1 cellular context compared by ENCODE assay signal in the genomic region with DNA sequence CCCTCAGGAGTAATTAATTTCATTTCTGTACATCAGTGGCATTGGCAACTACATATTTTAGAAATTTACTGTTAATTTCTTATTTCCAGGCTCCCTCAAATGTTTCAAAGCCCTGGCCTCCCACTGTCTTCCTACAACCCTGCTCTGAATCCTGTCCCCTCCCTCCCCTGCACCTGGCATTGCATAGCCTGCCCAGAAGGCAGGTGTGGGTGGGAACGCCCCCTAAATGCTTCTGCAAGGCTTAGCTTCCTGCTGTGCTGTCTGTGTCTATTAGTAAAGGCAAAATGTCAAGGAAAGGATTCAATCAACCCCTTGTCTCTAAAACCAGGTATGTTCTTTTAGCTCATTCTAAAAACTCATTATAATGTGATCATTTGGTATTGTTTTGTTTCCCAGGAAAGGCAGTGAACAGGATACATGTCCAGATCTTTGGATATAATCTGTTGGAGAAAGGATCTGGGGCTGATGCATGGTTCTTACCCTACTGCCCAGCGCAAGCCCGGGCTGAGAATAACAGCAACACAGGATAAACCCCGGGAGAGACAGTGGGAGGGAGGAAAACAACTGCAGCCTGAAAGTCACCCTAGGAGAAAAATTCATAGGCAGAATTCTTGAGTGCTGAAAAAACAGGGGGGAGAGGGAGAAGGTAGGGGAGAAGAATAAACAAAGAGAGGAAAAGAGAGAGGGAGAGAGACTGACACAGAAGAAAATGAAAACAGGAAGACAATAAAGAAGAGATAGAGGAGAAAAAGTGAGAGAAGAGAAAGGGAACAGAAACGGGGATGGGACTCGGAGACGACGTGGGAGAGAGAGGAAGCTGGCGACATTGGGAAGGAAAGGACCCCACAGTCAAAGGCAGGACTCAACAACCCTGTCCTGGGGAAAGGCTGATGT.
TF ChIP-seq lines count a peak whose summit lies in the region.

No MANE protein-coding gene starts in this region.

TF ChIP-seq in GM12878, 131 proteins besides CTCF, POLR2A, EP300 and RAD21:
- TF ChIP-seq, protein P1, sequence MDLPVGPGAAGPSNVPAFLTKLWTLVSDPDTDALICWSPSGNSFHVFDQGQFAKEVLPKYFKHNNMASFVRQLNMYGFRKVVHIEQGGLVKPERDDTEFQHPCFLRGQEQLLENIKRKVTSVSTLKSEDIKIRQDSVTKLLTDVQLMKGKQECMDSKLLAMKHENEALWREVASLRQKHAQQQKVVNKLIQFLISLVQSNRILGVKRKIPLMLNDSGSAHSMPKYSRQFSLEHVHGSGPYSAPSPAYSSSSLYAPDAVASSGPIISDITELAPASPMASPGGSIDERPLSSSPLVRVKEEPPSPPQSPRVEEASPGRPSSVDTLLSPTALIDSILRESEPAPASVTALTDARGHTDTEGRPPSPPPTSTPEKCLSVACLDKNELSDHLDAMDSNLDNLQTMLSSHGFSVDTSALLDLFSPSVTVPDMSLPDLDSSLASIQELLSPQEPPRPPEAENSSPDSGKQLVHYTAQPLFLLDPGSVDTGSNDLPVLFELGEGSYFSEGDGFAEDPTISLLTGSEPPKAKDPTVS (IDR thresholded peaks at IDR 0.05; ENCODE audit: low read depth, low read length), result no peak
- TF ChIP-seq CBX5 (IDR thresholded peaks at IDR 0.05; ENCODE audit: low read depth), result no peak
- TF ChIP-seq POU2F2 (IDR thresholded peaks at IDR 0.05; ENCODE audit: borderline replicate concordance, low read depth, low read length), result no peak
- TF ChIP-seq ESRRA (IDR thresholded peaks at IDR 0.05; ENCODE audit: low read length), result no peak
- no peak for TF ChIP-seq KAT2A (conservative IDR thresholded peaks at IDR 0.05; ENCODE audit: control insufficient read depth, low read depth, low read length)
- TF ChIP-seq HDAC2 (IDR thresholded peaks at IDR 0.05), result no peak
- TF ChIP-seq ETV6 (conservative IDR thresholded peaks at IDR 0.05 in 1 of 2, IDR thresholded peaks at IDR 0.05 in 1 of 2; ENCODE audit: borderline replicate concordance in 1 of 2, low read depth in 1 of 2), result no peak
- no peak for TF ChIP-seq GABPA (IDR thresholded peaks at IDR 0.05; ENCODE audit: low read depth)
- no peak for TF ChIP-seq E4F1 (IDR thresholded peaks at IDR 0.05; ENCODE audit: borderline replicate concordance, partially characterized antibody)
- TF ChIP-seq TCF7 (IDR thresholded peaks at IDR 0.05; ENCODE audit: borderline replicate concordance), result no peak
- TF ChIP-seq, protein P2, sequence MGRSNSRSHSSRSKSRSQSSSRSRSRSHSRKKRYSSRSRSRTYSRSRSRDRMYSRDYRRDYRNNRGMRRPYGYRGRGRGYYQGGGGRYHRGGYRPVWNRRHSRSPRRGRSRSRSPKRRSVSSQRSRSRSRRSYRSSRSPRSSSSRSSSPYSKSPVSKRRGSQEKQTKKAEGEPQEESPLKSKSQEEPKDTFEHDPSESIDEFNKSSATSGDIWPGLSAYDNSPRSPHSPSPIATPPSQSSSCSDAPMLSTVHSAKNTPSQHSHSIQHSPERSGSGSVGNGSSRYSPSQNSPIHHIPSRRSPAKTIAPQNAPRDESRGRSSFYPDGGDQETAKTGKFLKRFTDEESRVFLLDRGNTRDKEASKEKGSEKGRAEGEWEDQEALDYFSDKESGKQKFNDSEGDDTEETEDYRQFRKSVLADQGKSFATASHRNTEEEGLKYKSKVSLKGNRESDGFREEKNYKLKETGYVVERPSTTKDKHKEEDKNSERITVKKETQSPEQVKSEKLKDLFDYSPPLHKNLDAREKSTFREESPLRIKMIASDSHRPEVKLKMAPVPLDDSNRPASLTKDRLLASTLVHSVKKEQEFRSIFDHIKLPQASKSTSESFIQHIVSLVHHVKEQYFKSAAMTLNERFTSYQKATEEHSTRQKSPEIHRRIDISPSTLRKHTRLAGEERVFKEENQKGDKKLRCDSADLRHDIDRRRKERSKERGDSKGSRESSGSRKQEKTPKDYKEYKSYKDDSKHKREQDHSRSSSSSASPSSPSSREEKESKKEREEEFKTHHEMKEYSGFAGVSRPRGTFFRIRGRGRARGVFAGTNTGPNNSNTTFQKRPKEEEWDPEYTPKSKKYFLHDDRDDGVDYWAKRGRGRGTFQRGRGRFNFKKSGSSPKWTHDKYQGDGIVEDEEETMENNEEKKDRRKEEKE (IDR thresholded peaks at IDR 0.05), result no peak
- TF ChIP-seq, protein P3, sequence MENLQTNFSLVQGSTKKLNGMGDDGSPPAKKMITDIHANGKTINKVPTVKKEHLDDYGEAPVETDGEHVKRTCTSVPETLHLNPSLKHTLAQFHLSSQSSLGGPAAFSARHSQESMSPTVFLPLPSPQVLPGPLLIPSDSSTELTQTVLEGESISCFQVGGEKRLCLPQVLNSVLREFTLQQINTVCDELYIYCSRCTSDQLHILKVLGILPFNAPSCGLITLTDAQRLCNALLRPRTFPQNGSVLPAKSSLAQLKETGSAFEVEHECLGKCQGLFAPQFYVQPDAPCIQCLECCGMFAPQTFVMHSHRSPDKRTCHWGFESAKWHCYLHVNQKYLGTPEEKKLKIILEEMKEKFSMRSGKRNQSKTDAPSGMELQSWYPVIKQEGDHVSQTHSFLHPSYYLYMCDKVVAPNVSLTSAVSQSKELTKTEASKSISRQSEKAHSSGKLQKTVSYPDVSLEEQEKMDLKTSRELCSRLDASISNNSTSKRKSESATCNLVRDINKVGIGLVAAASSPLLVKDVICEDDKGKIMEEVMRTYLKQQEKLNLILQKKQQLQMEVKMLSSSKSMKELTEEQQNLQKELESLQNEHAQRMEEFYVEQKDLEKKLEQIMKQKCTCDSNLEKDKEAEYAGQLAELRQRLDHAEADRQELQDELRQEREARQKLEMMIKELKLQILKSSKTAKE (IDR thresholded peaks at IDR 0.05; ENCODE audit: low read depth, poor library complexity, severe bottlenecking), result no peak
- TF ChIP-seq TCF12 (IDR thresholded peaks at IDR 0.05; ENCODE audit: low read depth, low read length), result no peak
